In the genomic region with DNA sequence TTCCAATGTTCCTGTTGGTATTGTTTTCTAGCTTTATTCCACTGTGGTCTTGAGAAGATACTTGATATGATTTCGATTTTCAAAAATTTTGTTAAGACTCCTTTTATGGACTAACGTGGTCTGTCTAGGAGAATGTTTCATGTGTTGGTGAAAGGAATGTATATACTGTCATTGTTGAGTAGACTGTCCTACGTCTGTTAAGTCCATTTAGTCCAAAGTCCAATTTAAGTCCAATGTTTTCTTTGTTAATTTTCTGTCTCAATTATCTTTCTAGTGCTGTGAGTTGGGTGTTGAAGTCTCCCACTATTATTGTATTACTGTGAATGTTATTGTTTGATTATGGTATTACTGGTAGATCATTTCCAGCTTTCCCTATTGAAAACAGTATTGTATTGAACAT, we compare ENCODE assay signal across 29 cellular contexts. TPM values are rescaled to one million over a fixed set of nuclear protein-coding genes. Genes with fewer than 3 reads are reported as not detected.
DNase-seq lines count a peak whose midpoint lies in the region; ATAC-seq and TF ChIP-seq lines count a peak whose summit lies in the region.
"Had no signal": no experiment of that assay in that cellular context is flagged by ENCODE, and none has a peak within 500 bp of the region (broad histone marks: within the 10 kb centered on the region; RNA-seq: fewer than 3 reads in every experiment).

No MANE protein-coding gene starts in this region.

- peak overlapping the region; percentile 33 for H3K27ac Mint-ChIP-seq in activated CD8-positive, alpha-beta memory T cell treated with anti-CD3 and anti-CD28 coated beads, Interleukin-2, amount 10 ng/mL, durations not matched to agents 7 days and 5 days
- peak overlapping the region; percentile 18 for H3K27ac Mint-ChIP-seq in activated T-helper 2 cell treated with anti-CD3 and anti-CD28 coated beads, Interferon-gamma antibody, Interleukin-2, Interleukin-4, amounts not matched to agents 10 μg/mL and 5 μg/mL and 100 μg/mL, durations not matched to agents 14 hours and 24 hours and 36 hours
- peak overlapping the region; percentile 3 for H3K27ac Mint-ChIP-seq in nephron progenitor cell

- H3K36me3 Mint-ChIP-seq in activated CD8-positive, alpha-beta memory T cell treated with anti-CD3 and anti-CD28 coated beads, Interleukin-2, amount 10 ng/mL, durations not matched to agents 7 days and 5 days: peaks cover 64% of the 10 kb centered on the region
- peaks cover 75% of the 10 kb centered on the region for H3K36me3 Mint-ChIP-seq in activated T-helper 2 cell treated with anti-CD3 and anti-CD28 coated beads, Interferon-gamma antibody, Interleukin-2, Interleukin-4, amounts not matched to agents 10 μg/mL and 5 μg/mL and 100 μg/mL, durations not matched to agents 14 hours and 24 hours and 36 hours (ENCODE audit: low read depth)
- H3K36me3 Mint-ChIP-seq in nephron progenitor cell (ENCODE audit: low read depth): peaks cover 80% of the 10 kb centered on the region

- no peak overlapping the region for H3K4me3 ChIP-seq in DND-41 (ENCODE audit: low read depth in 1 of 2, low read length in 2 of 2)
- H3K4me3 ChIP-seq: colonic mucosa, GM12878, right atrium auricular region, suprapubic skin, upper lobe of right lung had no signal

- TF ChIP-seq CTCF in DND-41 (IDR thresholded peaks at IDR 0.05; ENCODE audit: borderline replicate concordance, extremely low read depth, low read length, poor library complexity, severe bottlenecking) (no peak), nephron progenitor cell (IDR thresholded peaks at IDR 0.05) (no peak)

- peaks cover 40% of the 10 kb centered on the region for H3K36me3 ChIP-seq in DND-41 (ENCODE audit: insufficient read depth, low read length)
- H3K36me3 ChIP-seq: colonic mucosa had no signal

- no peaks in the 10 kb centered on the region for H3K79me2 ChIP-seq in DND-41 (ENCODE audit: insufficient read depth, low read length)

- no peaks in the 10 kb centered on the region for H3K9me3 ChIP-seq in DND-41 (ENCODE audit: insufficient read depth, low read length, severe bottlenecking)
- H3K9me3 ChIP-seq: colonic mucosa, right atrium auricular region, suprapubic skin, upper lobe of right lung had no signal

- H3K4me1 Mint-ChIP-seq in activated CD8-positive, alpha-beta memory T cell treated with anti-CD3 and anti-CD28 coated beads, Interleukin-2, amount 10 ng/mL, durations not matched to agents 7 days and 5 days: peaks cover 29% of the 10 kb centered on the region
- peaks cover 34% of the 10 kb centered on the region for H3K4me1 Mint-ChIP-seq in activated T-helper 2 cell treated with anti-CD3 and anti-CD28 coated beads, Interferon-gamma antibody, Interleukin-2, Interleukin-4, amounts not matched to agents 10 μg/mL and 5 μg/mL and 100 μg/mL, durations not matched to agents 14 hours and 24 hours and 36 hours (ENCODE audit: low read depth)
- H3K4me1 Mint-ChIP-seq in nephron progenitor cell: no peaks in the 10 kb centered on the region
- H3K4me1 Mint-ChIP-seq: H9 had no signal

- intact Hi-C loops in activated T-helper 2 cell treated with anti-CD3 and anti-CD28 coated beads, Interferon-gamma antibody, Interleukin-2, Interleukin-4, amounts not matched to agents 10 μg/mL and 5 μg/mL and 100 μg/mL, durations not matched to agents 14 hours and 24 hours and 36 hours (cut with micrococcal nuclease): no loop called here

- H3K4me3 Mint-ChIP-seq in activated CD8-positive, alpha-beta memory T cell treated with anti-CD3 and anti-CD28 coated beads, Interleukin-2, amount 10 ng/mL, durations not matched to agents 7 days and 5 days: no peak overlapping the region
- no peak overlapping the region for H3K4me3 Mint-ChIP-seq in activated T-helper 2 cell treated with anti-CD3 and anti-CD28 coated beads, Interferon-gamma antibody, Interleukin-2, Interleukin-4, amounts not matched to agents 10 μg/mL and 5 μg/mL and 100 μg/mL, durations not matched to agents 14 hours and 24 hours and 36 hours (ENCODE audit: low read depth)
- H3K4me3 Mint-ChIP-seq in nephron progenitor cell: no peak overlapping the region
- H3K4me3 Mint-ChIP-seq: activated CD4-positive, alpha-beta T cell treated with anti-CD3 and anti-CD28 coated beads for 36 hours; activated naive CD4-positive, alpha-beta T cell treated with anti-CD3 and anti-CD28 coated beads for 36 hours; H9 had no signal

- no peak for DNase-seq in activated CD8-positive, alpha-beta memory T cell treated with anti-CD3 and anti-CD28 coated beads, Interleukin-2, amount 10 ng/mL, durations not matched to agents 7 days and 5 days
- no peak for DNase-seq in activated CD8-positive, alpha-beta memory T cell treated with anti-CD3 and anti-CD28 coated beads, Interleukin-2, amount 50 U/mL, for 48 hours
- DNase-seq in DND-41 (no peak), nephron progenitor cell (no peak), Kasumi-1 (lab: John Stamatoyannopoulos, UW) (no peak)
- no peak for DNase-seq in activated T-helper 2 cell treated with anti-CD3 and anti-CD28 coated beads, Interferon-gamma antibody, Interleukin-2, Interleukin-4, amounts not matched to agents 10 μg/mL and 5 μg/mL and 100 μg/mL, durations not matched to agents 14 hours and 24 hours and 36 hours (ENCODE audit: low spot score)
- DNase-seq: activated CD4-positive, alpha-beta T cell treated with anti-CD3 and anti-CD28 coated beads for 36 hours; activated naive CD4-positive, alpha-beta T cell treated with anti-CD3 and anti-CD28 coated beads for 36 hours; activated T-cell treated with anti-CD3 and anti-CD28 coated beads, Interleukin-2, amount 50 U/mL, for 48 hours; AML-193; aorta; colonic mucosa; DMS 273 treated with DMSO at 0.1 percent for 48 hours; effector CD8-positive, alpha-beta T cell; H9; NCI-H2107; NCI-H345; posterior cingulate gyrus; Right ventricle myocardium superior; stimulated activated CD4-positive, alpha-beta T cell treated with anti-CD3 and anti-CD28 coated beads, Interleukin-1b, Interleukin-23, amount 100 ng/mL, for 48 hours; stimulated activated naive CD4-positive, alpha-beta T cell treated with Interleukin-2 at 50 U/mL for 16 hours; upper lobe of right lung had no signal

- H3K27me3 ChIP-seq in DND-41 (ENCODE audit: insufficient read depth, low read length, poor library complexity): no peaks in the 10 kb centered on the region
- H3K27me3 ChIP-seq: colonic mucosa, right atrium auricular region, suprapubic skin, upper lobe of right lung had no signal

- H3K4me2 ChIP-seq in DND-41 (ENCODE audit: insufficient read depth, low read length): peak overlapping the region; percentile 25; the same call in 1 of the 2 replicates

- H3K27me3 Mint-ChIP-seq in activated CD8-positive, alpha-beta memory T cell treated with anti-CD3 and anti-CD28 coated beads, Interleukin-2, amount 10 ng/mL, durations not matched to agents 7 days and 5 days: no peaks in the 10 kb centered on the region
- H3K27me3 Mint-ChIP-seq in activated T-helper 2 cell treated with anti-CD3 and anti-CD28 coated beads, Interferon-gamma antibody, Interleukin-2, Interleukin-4, amounts not matched to agents 10 μg/mL and 5 μg/mL and 100 μg/mL, durations not matched to agents 14 hours and 24 hours and 36 hours (ENCODE audit: low read depth): no peaks in the 10 kb centered on the region
- H3K27me3 Mint-ChIP-seq in nephron progenitor cell (ENCODE audit: low read depth, poor library complexity): no peaks in the 10 kb centered on the region
- H3K27me3 Mint-ChIP-seq: activated CD4-positive, alpha-beta T cell treated with anti-CD3 and anti-CD28 coated beads for 36 hours had no signal

- no peak overlapping the region for H3K9ac ChIP-seq in DND-41 (ENCODE audit: low read depth, low read length)

- H3K27ac ChIP-seq in DND-41 (ENCODE audit: low read length): peak overlapping the region; percentile 66
- H3K27ac ChIP-seq: colonic mucosa, right atrium auricular region, suprapubic skin, upper lobe of right lung had no signal

- no peak overlapping the region for H2AFZ ChIP-seq in DND-41 (ENCODE audit: low read depth, low read length)

- no peaks in the 10 kb centered on the region for H3K9me3 Mint-ChIP-seq in activated CD8-positive, alpha-beta memory T cell treated with anti-CD3 and anti-CD28 coated beads, Interleukin-2, amount 10 ng/mL, durations not matched to agents 7 days and 5 days (ENCODE audit: low read depth)
- peaks cover 3% of the 10 kb centered on the region for H3K9me3 Mint-ChIP-seq in activated T-helper 2 cell treated with anti-CD3 and anti-CD28 coated beads, Interferon-gamma antibody, Interleukin-2, Interleukin-4, amounts not matched to agents 10 μg/mL and 5 μg/mL and 100 μg/mL, durations not matched to agents 14 hours and 24 hours and 36 hours
- H3K9me3 Mint-ChIP-seq in nephron progenitor cell: peaks cover 5% of the 10 kb centered on the region
- H3K9me3 Mint-ChIP-seq: activated naive CD4-positive, alpha-beta T cell treated with anti-CD3 and anti-CD28 coated beads for 36 hours; H9; immature natural killer cell had no signal

- ATAC-seq in activated CD8-positive, alpha-beta memory T cell treated with anti-CD3 and anti-CD28 coated beads, Interleukin-2, amount 10 ng/mL, durations not matched to agents 7 days and 5 days: no peak
- no peak for ATAC-seq in DND-41 (ENCODE audit: insufficient read depth, low read depth)
- no peak for ATAC-seq in HG02623 (IDR thresholded peaks at IDR 0.05; ENCODE audit: unreplicated experiment)
- no peak for ATAC-seq in GM21825 (IDR thresholded peaks at IDR 0.05; ENCODE audit: unreplicated experiment)
- ATAC-seq: GM12878, Panc1, upper lobe of right lung had no signal

- CTCF ChIA-PET in activated CD8-positive, alpha-beta memory T cell treated with anti-CD3 and anti-CD28 coated beads, Interleukin-2, amount 10 ng/mL, durations not matched to agents 7 days and 5 days (lab: Charles Lee): no interaction called here

- no peaks in the 10 kb centered on the region for H4K20me1 ChIP-seq in DND-41 (ENCODE audit: insufficient read depth, low read length)

- peaks cover 32% of the 10 kb centered on the region for H3K4me1 ChIP-seq in DND-41 (ENCODE audit: insufficient read depth, low read length)
- H3K4me1 ChIP-seq: colonic mucosa, right atrium auricular region, suprapubic skin, upper lobe of right lung had no signal

RNA-seq across cellular contexts. Expression of a gene that starts 55.8 kb away (rescaled TPM):
- 10 to 100 TPM; 17.0 to 22.6 TPM for total RNA-seq in activated CD8-positive, alpha-beta memory T cell treated with anti-CD3 and anti-CD28 coated beads, Interleukin-2, amount 10 ng/mL, durations not matched to agents 7 days and 5 days
- total RNA-seq in activated T-helper 2 cell treated with anti-CD3 and anti-CD28 coated beads, Interferon-gamma antibody, Interleukin-2, Interleukin-4, amounts not matched to agents 10 μg/mL and 5 μg/mL and 100 μg/mL, durations not matched to agents 14 hours and 24 hours and 36 hours: 38.8 and 44.9 TPM in 2 replicates
